8 cellular contexts compared by ENCODE assay signal in genomic region chr20:54037525-54037924, GRCh38. TPM values are rescaled to one million over a fixed set of nuclear protein-coding genes. Genes with fewer than 3 reads are reported as not detected.
"Had no signal": no experiment of that assay in that cellular context is flagged by ENCODE, and none has a peak within 500 bp of the region (broad histone marks: within the 10 kb centered on the region; RNA-seq: fewer than 3 reads in every experiment).

No MANE protein-coding gene starts in this region.

- FAIRE-seq: G401.6, GM12891, GM12892, GM18507, GM19239 had no signal

- DNase-seq: GDM1, GF-D8 had no signal

RNA-seq across cellular contexts. Expression of gene BCAS1, which starts 32.9 kb away (rescaled TPM):
- total RNA-seq: G401 had no signal
